Comparison of ENCODE assay signal across 12 cellular contexts in the genomic region with DNA sequence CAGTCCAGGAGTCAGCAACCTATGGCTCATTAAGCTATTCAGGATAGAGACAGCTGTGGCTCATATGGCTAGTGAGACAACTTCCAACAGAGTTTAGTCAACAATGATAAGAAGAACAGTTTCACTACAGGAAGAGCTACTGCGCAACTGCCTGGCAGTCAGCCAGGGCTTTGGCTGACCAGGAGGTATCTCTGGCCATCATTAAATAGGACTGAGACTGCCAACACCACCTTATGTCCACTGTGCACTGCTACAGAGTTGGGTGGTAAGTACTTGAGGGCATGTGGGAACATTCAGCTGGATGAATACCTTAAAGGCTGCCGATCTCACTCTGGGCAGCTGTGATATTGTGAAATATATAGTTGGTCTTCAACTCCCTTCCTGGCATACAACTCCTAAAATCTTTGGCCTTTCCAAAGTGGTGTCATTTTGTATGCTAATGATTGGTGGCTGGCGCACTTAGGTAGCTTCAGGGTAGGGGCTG. TPM values are rescaled to one million over a fixed set of nuclear protein-coding genes. Genes with fewer than 3 reads are reported as not detected.
DNase-seq lines count a peak whose midpoint lies in the region; ATAC-seq, FAIRE-seq and TF ChIP-seq lines count a peak whose summit lies in the region.
"Had no signal": no experiment of that assay in that cellular context is flagged by ENCODE, and none has a peak within 500 bp of the region (broad histone marks: within the 10 kb centered on the region; RNA-seq: fewer than 3 reads in every experiment).

No MANE protein-coding gene starts in this region.

- H3K4me3 ChIP-seq in MM.1S (ENCODE audit: low read length) = no peak overlapping the region
- H3K4me3 ChIP-seq: esophagus muscularis mucosa had no signal

- H3F3A ChIP-seq in MM.1S (ENCODE audit: insufficient read depth, low read length) = no peaks in the 10 kb centered on the region

- no peaks in the 10 kb centered on the region for H3K27me3 ChIP-seq in MM.1S (replicated peaks; ENCODE audit: insufficient read depth, low read length)
- H3K27me3 ChIP-seq: esophagus muscularis mucosa had no signal

- no peak for ATAC-seq in HG02938 (IDR thresholded peaks at IDR 0.05; ENCODE audit: unreplicated experiment)
- ATAC-seq: activated CD8-positive, alpha-beta T cell treated with anti-CD3 and anti-CD28 coated beads, Interleukin-2, amount 10 ng/mL, durations not matched to agents 7 days and 5 days had no signal

- H3K27ac Mint-ChIP-seq in endothelial cell (ENCODE audit: unreplicated experiment) = no peak overlapping the region
- H3K27ac Mint-ChIP-seq: activated CD8-positive, alpha-beta T cell treated with anti-CD3 and anti-CD28 coated beads, Interleukin-2, amount 10 ng/mL, durations not matched to agents 7 days and 5 days had no signal

- H3K4me1 Mint-ChIP-seq in endothelial cell (ENCODE audit: unreplicated experiment) = peaks cover 6% of the 10 kb centered on the region

- peaks cover 1% of the 10 kb centered on the region for H3K27me3 Mint-ChIP-seq in endothelial cell (ENCODE audit: unreplicated experiment)

- no peak overlapping the region for H2AFZ ChIP-seq in MM.1S (ENCODE audit: low read length)

- no peaks in the 10 kb centered on the region for H3K9me2 ChIP-seq in MM.1S (replicated peaks; ENCODE audit: insufficient read depth, low read length)

- in situ Hi-C loops in G401 (cut with HindIII; ENCODE audit: low sequenced_read_pairs) = no loop called here
- in situ Hi-C loops in KBM-7 (cut with MboI; ENCODE audit: low pct_unique_long_range_greater_than_20kb, low sequenced_read_pairs) = no loop called here

- H3K4me3 Mint-ChIP-seq in endothelial cell (ENCODE audit: unreplicated experiment) = peak overlapping the region; percentile 40
- H3K4me3 Mint-ChIP-seq: activated CD8-positive, alpha-beta T cell treated with anti-CD3 and anti-CD28 coated beads, Interleukin-2, amount 10 ng/mL, durations not matched to agents 7 days and 5 days had no signal

- no peak overlapping the region for H3K9ac ChIP-seq in MM.1S (ENCODE audit: low read length)

- no peaks in the 10 kb centered on the region for H3K4me1 ChIP-seq in MM.1S (ENCODE audit: low read length)

- FAIRE-seq in H54 (lab: Jason Lieb, UNC) = no peak

- no peak overlapping the region for H3K27ac ChIP-seq in MM.1S (ENCODE audit: low read length)
- H3K27ac ChIP-seq: esophagus muscularis mucosa had no signal

- H3K36me3 ChIP-seq in MM.1S (replicated peaks; ENCODE audit: insufficient read depth, low read length) = no peaks in the 10 kb centered on the region

- DNase-seq in G401 (ENCODE audit: low spot score) (peak; percentile 8), NCI-H510A treated with DMSO at 0.1 percent for 48 hours (lab: John Stamatoyannopoulos, UW) (peak; percentile 78), endothelial cell (ENCODE audit: low spot score) (no peak), non-pigmented ciliary epithelial cell (ENCODE audit: low read depth) (peak; percentile 73), KBM-7 (no peak), H54 (ENCODE audit: insufficient read length, low spot score) (no peak), MM.1S (no peak)
- DNase-seq: activated CD8-positive, alpha-beta T cell treated with anti-CD3 and anti-CD28 coated beads, Interleukin-2, amount 10 ng/mL, durations not matched to agents 7 days and 5 days; NCI-H2081 treated with DMSO at 0.1 percent for 48 hours had no signal

- H3K9me3 Mint-ChIP-seq in endothelial cell (ENCODE audit: unreplicated experiment) = no peaks in the 10 kb centered on the region

- H3K9me3 ChIP-seq in MM.1S (replicated peaks; ENCODE audit: insufficient read depth, low read length) = no peaks in the 10 kb centered on the region
- H3K9me3 ChIP-seq: esophagus muscularis mucosa had no signal

- no peak overlapping the region for H3K4me2 ChIP-seq in MM.1S (ENCODE audit: low read depth, low read length)

- H3K36me3 Mint-ChIP-seq in endothelial cell (ENCODE audit: low read depth, unreplicated experiment) = peaks cover 23% of the 10 kb centered on the region

- no peak for TF ChIP-seq CTCF in endothelial cell (IDR thresholded peaks at IDR 0.05; ENCODE audit: unreplicated experiment)
- TF ChIP-seq CTCF in MM.1S (IDR thresholded peaks at IDR 0.05; ENCODE audit: low read length) = no peak

- no peak for TF ChIP-seq POLR2A in H54 (IDR thresholded peaks at IDR 0.05; ENCODE audit: low read depth, low read length)

- no peaks in the 10 kb centered on the region for H3K79me2 ChIP-seq in MM.1S (ENCODE audit: low read length)

- no peaks in the 10 kb centered on the region for H4K20me1 ChIP-seq in MM.1S (ENCODE audit: insufficient read depth, low read length)

RNA-seq across cellular contexts. Expression of a gene that starts 52.2 kb away (rescaled TPM):
- total RNA-seq in G401 (2014; rRNA removed; shearing (Covaris generic)) = not detected in 2 replicates
- not detected for total RNA-seq in endothelial cell (ENCODE audit: unreplicated experiment)
- total RNA-seq: activated CD8-positive, alpha-beta T cell treated with anti-CD3 and anti-CD28 coated beads, Interleukin-2, amount 10 ng/mL, durations not matched to agents 7 days and 5 days; esophagus muscularis mucosa; temporal lobe had no signal

RNA-seq across cellular contexts. Expression of a gene that starts 59.8 kb away (rescaled TPM):
- 147 and 164 TPM in 2 replicates for total RNA-seq in G401 (2014; rRNA removed; shearing (Covaris generic))
- total RNA-seq in endothelial cell (ENCODE audit: unreplicated experiment) = 120 TPM

Comparison
In these comparisons a context has a peak if more than half of its experiments do, and no peak if none do; other contexts are left out.
1. DNase-seq: peak in G401 (single experiment), NCI-H510A treated with DMSO at 0.1 percent for 48 hours (single experiment) and non-pigmented ciliary epithelial cell (single experiment); none in endothelial cell (single experiment), KBM-7 (single experiment), H54 (single experiment) and MM.1S (single experiment).